Comparison of ENCODE assay signal across 1 cellular context in the genomic region with DNA sequence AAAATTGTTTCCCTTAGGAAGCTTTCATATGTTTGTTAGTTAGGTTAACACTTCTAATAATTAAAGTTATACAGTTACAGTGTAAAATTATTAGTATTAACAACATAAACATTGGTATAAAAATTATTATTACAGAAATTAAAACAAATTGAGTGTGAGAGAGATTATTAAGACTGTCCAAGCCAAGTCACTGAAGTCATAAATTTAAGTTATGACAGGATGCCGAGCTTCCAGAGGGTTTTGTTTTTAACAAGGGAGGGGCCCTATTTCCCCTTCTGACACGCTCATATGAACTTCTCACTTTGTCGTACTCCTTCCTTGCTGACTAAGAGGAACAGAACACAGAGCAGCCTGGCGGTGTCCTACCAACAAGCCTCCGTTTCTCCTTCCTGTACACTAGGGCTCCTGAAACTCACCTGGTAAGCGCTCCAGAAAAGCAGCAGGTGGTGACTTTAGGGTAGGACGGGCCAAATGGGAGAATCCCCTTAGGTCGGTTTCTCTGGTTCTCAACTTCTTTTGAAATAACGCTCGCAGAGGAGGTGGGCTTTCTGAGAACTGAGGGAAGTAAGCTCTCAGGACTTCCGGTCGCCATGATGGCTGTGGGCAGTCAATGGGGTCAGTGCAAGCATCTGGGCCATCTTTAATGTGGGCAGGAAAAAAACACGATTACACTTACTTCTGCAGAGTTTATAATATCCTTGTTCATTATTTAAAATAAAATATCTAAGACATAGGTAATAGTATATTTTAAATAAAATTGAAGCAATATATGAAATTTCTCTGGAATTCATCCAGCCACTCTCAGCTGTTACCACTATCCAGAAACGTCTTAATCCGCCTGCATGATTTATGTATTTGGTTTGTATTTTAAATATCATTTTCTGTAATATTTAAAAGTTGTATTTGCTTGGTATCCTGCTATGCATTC.
TF ChIP-seq lines count a peak whose summit lies in the region.

Gene CARD8 (minus strand): TSS at position 537 of the 928 bp plus-strand sequence. CDS start 14,892 bp downstream, outside the sequence.

TF ChIP-seq in K562, 482 proteins besides CTCF, POLR2A, EP300 and RAD21 (continued from another document and continues in another):
- TF ChIP-seq UBTF (IDR thresholded peaks at IDR 0.05; ENCODE audit: borderline replicate concordance in 1 of 2, low read depth in 2 of 2, low read length in 2 of 2): no peak
- TF ChIP-seq NBN (IDR thresholded peaks at IDR 0.05; ENCODE audit: low read depth): peak; percentile 89
- no peak for TF ChIP-seq ZZZ3 (IDR thresholded peaks at IDR 0.05)
- TF ChIP-seq BRD4 (IDR thresholded peaks at IDR 0.05): no peak
- peak; percentile 44; the same call in 1 of the 2 replicates for TF ChIP-seq REST (CRISPR knock-in tag; IDR thresholded peaks at IDR 0.05; ENCODE audit: low read depth)
- TF ChIP-seq ZNF699 (CRISPR knock-in tag; IDR thresholded peaks at IDR 0.05; ENCODE audit: insufficient replicate concordance): no peak
- TF ChIP-seq NR2C1 (IDR thresholded peaks at IDR 0.05): peak; percentile 93
- TF ChIP-seq NR2C1 (tag; IDR thresholded peaks at IDR 0.05): peak; percentile 89
- TF ChIP-seq, protein P1, sequence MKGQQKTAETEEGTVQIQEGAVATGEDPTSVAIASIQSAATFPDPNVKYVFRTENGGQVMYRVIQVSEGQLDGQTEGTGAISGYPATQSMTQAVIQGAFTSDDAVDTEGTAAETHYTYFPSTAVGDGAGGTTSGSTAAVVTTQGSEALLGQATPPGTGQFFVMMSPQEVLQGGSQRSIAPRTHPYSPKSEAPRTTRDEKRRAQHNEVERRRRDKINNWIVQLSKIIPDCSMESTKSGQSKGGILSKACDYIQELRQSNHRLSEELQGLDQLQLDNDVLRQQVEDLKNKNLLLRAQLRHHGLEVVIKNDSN (CRISPR knock-in tag; IDR thresholded peaks at IDR 0.05): no peak
- no peak for TF ChIP-seq BCL6 (CRISPR knock-in tag; IDR thresholded peaks at IDR 0.05)
- TF ChIP-seq THRAP3 (IDR thresholded peaks at IDR 0.05; ENCODE audit: borderline replicate concordance): no peak
- TF ChIP-seq ZNF133 (CRISPR knock-in tag; IDR thresholded peaks at IDR 0.05): no peak
- TF ChIP-seq ATF7 (IDR thresholded peaks at IDR 0.05): peak; percentile 86
- TF ChIP-seq MAFK (IDR thresholded peaks at IDR 0.05; ENCODE audit: low read length): peak; percentile 82
- peak; percentile 51 for TF ChIP-seq ARID1B (IDR thresholded peaks at IDR 0.05)
- TF ChIP-seq PHTF2 (CRISPR knock-in tag; IDR thresholded peaks at IDR 0.05): no peak
- peak; percentile 63; the same call in 1 of the 2 replicates for TF ChIP-seq MBD2 (IDR thresholded peaks at IDR 0.05; ENCODE audit: borderline replicate concordance, low read depth)
- peak; percentile 91 for TF ChIP-seq SUPT5H (IDR thresholded peaks at IDR 0.05)
- TF ChIP-seq, protein P2, sequence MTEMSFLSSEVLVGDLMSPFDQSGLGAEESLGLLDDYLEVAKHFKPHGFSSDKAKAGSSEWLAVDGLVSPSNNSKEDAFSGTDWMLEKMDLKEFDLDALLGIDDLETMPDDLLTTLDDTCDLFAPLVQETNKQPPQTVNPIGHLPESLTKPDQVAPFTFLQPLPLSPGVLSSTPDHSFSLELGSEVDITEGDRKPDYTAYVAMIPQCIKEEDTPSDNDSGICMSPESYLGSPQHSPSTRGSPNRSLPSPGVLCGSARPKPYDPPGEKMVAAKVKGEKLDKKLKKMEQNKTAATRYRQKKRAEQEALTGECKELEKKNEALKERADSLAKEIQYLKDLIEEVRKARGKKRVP (CRISPR knock-in tag; IDR thresholded peaks at IDR 0.05): no peak
- TF ChIP-seq ZBTB26 (CRISPR knock-in tag; IDR thresholded peaks at IDR 0.05): peak; percentile 39; the same call in 1 of the 2 replicates
- no peak for TF ChIP-seq ZNF121 (CRISPR knock-in tag; conservative IDR thresholded peaks at IDR 0.05)
- no peak for TF ChIP-seq NFIX (CRISPR knock-in tag; IDR thresholded peaks at IDR 0.05; ENCODE audit: low read depth)
- TF ChIP-seq CBX3 (IDR thresholded peaks at IDR 0.05; ENCODE audit: borderline replicate concordance in 1 of 2, low read length in 2 of 2): no peak; a peak in 1 of 3 replicates
- TF ChIP-seq ZBTB43 (CRISPR knock-in tag; IDR thresholded peaks at IDR 0.05): peak; percentile 81
- TF ChIP-seq, protein P3, sequence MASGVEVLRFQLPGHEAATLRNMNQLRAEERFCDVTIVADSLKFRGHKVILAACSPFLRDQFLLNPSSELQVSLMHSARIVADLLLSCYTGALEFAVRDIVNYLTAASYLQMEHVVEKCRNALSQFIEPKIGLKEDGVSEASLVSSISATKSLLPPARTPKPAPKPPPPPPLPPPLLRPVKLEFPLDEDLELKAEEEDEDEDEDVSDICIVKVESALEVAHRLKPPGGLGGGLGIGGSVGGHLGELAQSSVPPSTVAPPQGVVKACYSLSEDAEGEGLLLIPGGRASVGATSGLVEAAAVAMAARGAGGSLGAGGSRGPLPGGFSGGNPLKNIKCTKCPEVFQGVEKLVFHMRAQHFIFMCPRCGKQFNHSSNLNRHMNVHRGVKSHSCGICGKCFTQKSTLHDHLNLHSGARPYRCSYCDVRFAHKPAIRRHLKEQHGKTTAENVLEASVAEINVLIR (CRISPR knock-in tag; IDR thresholded peaks at IDR 0.05): no peak
- TF ChIP-seq KHSRP (IDR thresholded peaks at IDR 0.05): no peak
- 0 out of 2 replicates have a peak, but pooled peaks have one; percentile 22 for TF ChIP-seq HBP1 (CRISPR knock-in tag; IDR thresholded peaks at IDR 0.05)
- TF ChIP-seq E2F6 (IDR thresholded peaks at IDR 0.05; ENCODE audit: borderline replicate concordance in 1 of 2, extremely low read depth in 1 of 2, insufficient read depth in 1 of 2, insufficient read length in 1 of 2, low read depth in 1 of 2, low read length in 1 of 2, poor library complexity in 1 of 2, severe bottlenecking in 1 of 2): no peak
- TF ChIP-seq ZFP1 (CRISPR knock-in tag; IDR thresholded peaks at IDR 0.05): no peak
- no peak for TF ChIP-seq KLF16 (IDR thresholded peaks at IDR 0.05)
- no peak for TF ChIP-seq BRCA1 (IDR thresholded peaks at IDR 0.05)
- TF ChIP-seq BRCA1 (CRISPR knock-in tag; IDR thresholded peaks at IDR 0.05): no peak
- peak; percentile 42 for TF ChIP-seq ASH1L (IDR thresholded peaks at IDR 0.05; ENCODE audit: borderline replicate concordance, low read depth, partially characterized antibody)
- TF ChIP-seq, protein P4, sequence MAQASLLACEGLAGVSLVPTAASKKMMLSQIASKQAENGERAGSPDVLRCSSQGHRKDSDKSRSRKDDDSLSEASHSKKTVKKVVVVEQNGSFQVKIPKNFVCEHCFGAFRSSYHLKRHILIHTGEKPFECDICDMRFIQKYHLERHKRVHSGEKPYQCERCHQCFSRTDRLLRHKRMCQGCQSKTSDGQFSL (CRISPR knock-in tag; IDR thresholded peaks at IDR 0.05): no peak
- TF ChIP-seq, protein P4 (tag; IDR thresholded peaks at IDR 0.05): no peak
